In the genomic region with DNA sequence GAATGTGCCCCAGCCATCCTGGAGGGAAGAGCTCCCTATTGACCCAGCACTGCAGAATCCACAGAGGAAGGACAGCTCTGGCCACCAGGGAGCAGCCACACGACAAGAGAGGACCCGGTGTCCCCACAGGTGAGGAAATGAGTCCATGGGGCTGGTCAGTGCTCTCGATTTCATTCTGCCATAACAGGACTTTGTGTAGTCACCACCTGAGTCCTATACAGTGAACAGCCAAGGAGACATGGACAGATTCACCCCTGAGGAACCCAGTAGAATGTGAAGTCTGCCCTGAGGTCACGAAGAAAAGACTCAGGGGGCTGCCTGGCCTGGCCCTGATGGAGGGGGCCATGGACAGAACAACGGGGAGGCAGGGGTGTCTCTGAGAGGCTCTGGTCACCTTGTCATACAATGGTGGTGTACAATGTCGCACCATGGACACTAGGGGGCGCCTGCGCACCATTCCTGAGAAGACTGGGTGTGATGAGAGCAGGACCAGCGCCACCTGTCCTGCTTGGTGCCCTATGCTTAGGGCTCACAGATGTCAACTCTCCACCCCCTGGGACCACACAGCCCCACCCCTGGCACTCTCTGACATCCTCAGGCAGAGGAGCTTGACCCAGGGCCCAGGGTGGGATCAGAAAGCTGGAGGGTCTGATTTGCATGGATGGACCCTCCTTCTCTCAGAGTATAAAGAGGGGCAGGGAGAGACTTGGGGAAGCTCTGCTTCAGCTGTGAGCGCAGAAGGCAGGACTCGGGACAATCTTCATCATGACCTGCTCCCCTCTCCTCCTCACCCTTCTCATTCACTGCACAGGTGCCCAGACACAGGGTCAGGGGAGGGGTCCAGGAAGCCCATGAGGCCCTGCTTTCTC, we compare ENCODE assay signal across 8 cellular contexts.
DNase-seq lines count a peak whose midpoint lies in the region; ATAC-seq and TF ChIP-seq lines count a peak whose summit lies in the region.
"Not testable (repeated sequence)": the region's sequence is repeated elsewhere in the genome, so short reads cannot be mapped to it uniquely, and the experiment has no call there.

No MANE protein-coding gene starts in this region.

- TF ChIP-seq CTCF in glutamatergic neuron (IDR thresholded peaks at IDR 0.05; ENCODE audit: partially characterized antibody, unreplicated experiment) = peak; percentile 86
- TF ChIP-seq CTCF in parathyroid adenoma (IDR thresholded peaks at IDR 0.05) = peak; percentile 62
- peak; percentile 43 to 78 (median 62) for TF ChIP-seq CTCF in thyroid gland (IDR thresholded peaks at IDR 0.05)

- H3K27me3 Mint-ChIP-seq in activated naive CD8-positive, alpha-beta T cell treated with anti-CD3 and anti-CD28 coated beads for 36 hours; glutamatergic neuron (ENCODE audit: unreplicated experiment): not testable (repeated sequence)

- H3K4me3 Mint-ChIP-seq in activated naive CD8-positive, alpha-beta T cell treated with anti-CD3 and anti-CD28 coated beads for 36 hours; glutamatergic neuron (ENCODE audit: unreplicated experiment): not testable (repeated sequence)

- not testable (repeated sequence) for H3K9me3 Mint-ChIP-seq in activated naive CD8-positive, alpha-beta T cell treated with anti-CD3 and anti-CD28 coated beads for 36 hours; glutamatergic neuron (ENCODE audit: unreplicated experiment)

- not testable (repeated sequence) for H2AFZ ChIP-seq in parathyroid adenoma

- not testable (repeated sequence) for H3K4me1 ChIP-seq in parathyroid adenoma, thyroid gland

- not testable (repeated sequence) for H3K9ac ChIP-seq in parathyroid adenoma

- not testable (repeated sequence) for TF ChIP-seq POLR2A in thyroid gland (IDR thresholded peaks at IDR 0.05)

- DNase-seq in GF-D8 (lab: John Stamatoyannopoulos, UW) = peak; percentile 33
- peak; percentile 43 for DNase-seq in NCI-H1694 treated with DMSO at 0.1 percent for 48 hours (lab: John Stamatoyannopoulos, UW)
- DNase-seq in T-helper 1 cell = peak; percentile 32 to 70 (median 55)
- DNase-seq in activated naive CD8-positive, alpha-beta T cell treated with anti-CD3 and anti-CD28 coated beads for 36 hours = peak; percentile 74
- DNase-seq in glutamatergic neuron = peak; percentile 87
- peak; percentile 53 to 66 for DNase-seq in thyroid gland

- not testable (repeated sequence) for H3K27ac ChIP-seq in parathyroid adenoma, thyroid gland

- not testable (repeated sequence) for H3K4me2 ChIP-seq in parathyroid adenoma (ENCODE audit: low read length)

- not testable (repeated sequence) for H3K36me3 Mint-ChIP-seq in activated naive CD8-positive, alpha-beta T cell treated with anti-CD3 and anti-CD28 coated beads for 36 hours; glutamatergic neuron (ENCODE audit: unreplicated experiment)

- H3K27ac Mint-ChIP-seq in activated naive CD8-positive, alpha-beta T cell treated with anti-CD3 and anti-CD28 coated beads for 36 hours; glutamatergic neuron (ENCODE audit: unreplicated experiment): not testable (repeated sequence)

- not testable (repeated sequence) for H3K4me3 ChIP-seq in parathyroid adenoma (ENCODE audit: low read depth, low read length); thyroid gland (replicated peaks in 1 of 3)

- not testable (repeated sequence) for H3K4me1 Mint-ChIP-seq in activated naive CD8-positive, alpha-beta T cell treated with anti-CD3 and anti-CD28 coated beads for 36 hours; glutamatergic neuron (ENCODE audit: low read depth, unreplicated experiment)

- not testable (repeated sequence) for H3K27me3 ChIP-seq in parathyroid adenoma (ENCODE audit: control insufficient read depth, insufficient read depth, low read length); thyroid gland

- intact Hi-C loops in thyroid gland (cut with DNase I) = not testable (repeated sequence)

- H3K79me2 ChIP-seq in parathyroid adenoma = not testable (repeated sequence)

- not testable (repeated sequence) for H3K36me3 ChIP-seq in parathyroid adenoma (ENCODE audit: control insufficient read depth, insufficient read depth, low read length)
- peaks cover 11 to 13% of the 10 kb centered on the region in 2 donors for H3K36me3 ChIP-seq in thyroid gland

- not testable (repeated sequence) for H3K9me3 ChIP-seq in parathyroid adenoma (ENCODE audit: control insufficient read depth, low read length); thyroid gland

- peak; percentile 85 for ATAC-seq in HG02759 (IDR thresholded peaks at IDR 0.05; ENCODE audit: unreplicated experiment)

- WGBS in thyroid gland, 2 donors = 8 to 25% methylated on average over 6 to 8 of the region's 11 CpGs

Comparison
In these comparisons a context has a peak if more than half of its experiments do, and no peak if none do; other contexts are left out.
1. DNase-seq: peak in every context shown above with its lines; median percentile 87 in glutamatergic neuron; 74 in activated naive CD8-positive, alpha-beta T cell treated with anti-CD3 and anti-CD28 coated beads for 36 hours; 60 in thyroid gland; 55 in T-helper 1 cell; 43 in NCI-H1694 treated with DMSO at 0.1 percent for 48 hours; 33 in GF-D8.